Comparison of ENCODE assay signal across 9 cellular contexts in genomic region chr13:112066624-112067004, GRCh38. TPM values are rescaled to one million over a fixed set of nuclear protein-coding genes. Genes with fewer than 3 reads are reported as not detected.
DNase-seq lines count a peak whose midpoint lies in the region; ATAC-seq and TF ChIP-seq lines count a peak whose summit lies in the region.
"Had no signal": no experiment of that assay in that cellular context is flagged by ENCODE, and none has a peak within 500 bp of the region (broad histone marks: within the 10 kb centered on the region; RNA-seq: fewer than 3 reads in every experiment).

No MANE protein-coding gene starts in this region.

- H3K4me3 Mint-ChIP-seq in T-helper 17 cell, result peak overlapping the region; percentile 66
- peak overlapping the region; percentile 38 for H3K4me3 Mint-ChIP-seq in dendritic cell treated with granulocyte-macrophage colony-stimulating factor and Interleukin-4, amounts not matched to agents 40 ng/mL and 50 ng/mL, for 4 days

- peaks cover 11% of the 10 kb centered on the region for H3K4me1 ChIP-seq in mucosa of descending colon (ENCODE audit: low read depth)

- no peak overlapping the region for H3K4me3 ChIP-seq in mucosa of descending colon
- H3K4me3 ChIP-seq: GM12878 had no signal

- peaks cover 3% of the 10 kb centered on the region for H3K36me3 Mint-ChIP-seq in T-helper 17 cell (ENCODE audit: low read depth)
- no peaks in the 10 kb centered on the region for H3K36me3 Mint-ChIP-seq in dendritic cell treated with granulocyte-macrophage colony-stimulating factor and Interleukin-4, amounts not matched to agents 40 ng/mL and 50 ng/mL, for 4 days (ENCODE audit: low read depth)

- peaks cover 67% of the 10 kb centered on the region for H3K27me3 Mint-ChIP-seq in T-helper 17 cell
- H3K27me3 Mint-ChIP-seq in dendritic cell treated with granulocyte-macrophage colony-stimulating factor and Interleukin-4, amounts not matched to agents 40 ng/mL and 50 ng/mL, for 4 days, result peaks cover 81% of the 10 kb centered on the region

- H3K9me3 Mint-ChIP-seq in dendritic cell treated with granulocyte-macrophage colony-stimulating factor and Interleukin-4, amounts not matched to agents 40 ng/mL and 50 ng/mL, for 4 days, result no peaks in the 10 kb centered on the region

- no peaks in the 10 kb centered on the region for H3K36me3 ChIP-seq in mucosa of descending colon (ENCODE audit: low read depth)

- no peak for TF ChIP-seq CTCF in mucosa of descending colon (IDR thresholded peaks at IDR 0.05)

- DNase-seq in DMS79 treated with DMSO at 0.1 percent for 48 hours (lab: John Stamatoyannopoulos, UW) (peak; percentile 99), T-helper 17 cell (peak in 2 of 3 donors; percentile 25 to 35), mucosa of descending colon (peak in 2 of 3 donors; percentile 52 to 67), GM19238 (ENCODE audit: insufficient read length, low spot score) (no peak), RKO (ENCODE audit: low spot score) (no peak), NCI-H1694 treated with DMSO at 0.1 percent for 48 hours (lab: John Stamatoyannopoulos, UW) (no peak)
- DNase-seq in stimulated activated CD8-positive, alpha-beta memory T cell treated with anti-CD3 and anti-CD28 coated beads, Interleukin-7, amount 100 ng/mL, for 4 hours (ENCODE audit: low read depth in 2 of 2), result peak; percentile 39 to 55

- ATAC-seq in T-helper 17 cell, result peak; percentile 85
- peak; percentile 79 for ATAC-seq in mucosa of descending colon
- ATAC-seq: GM12878 had no signal

- H3K27ac Mint-ChIP-seq in T-helper 17 cell, result peak overlapping the region; percentile 43
- no peak overlapping the region for H3K27ac Mint-ChIP-seq in dendritic cell treated with granulocyte-macrophage colony-stimulating factor and Interleukin-4, amounts not matched to agents 40 ng/mL and 50 ng/mL, for 4 days

- intact Hi-C loops in dendritic cell treated with granulocyte-macrophage colony-stimulating factor and Interleukin-4, amounts not matched to agents 40 ng/mL and 50 ng/mL, for 4 days (cut with micrococcal nuclease), result no loop called here
- intact Hi-C loops in mucosa of descending colon (cut with DNase I, micrococcal nuclease), result no loop called here

- peaks cover 3% of the 10 kb centered on the region for H3K4me1 Mint-ChIP-seq in T-helper 17 cell
- H3K4me1 Mint-ChIP-seq in dendritic cell treated with granulocyte-macrophage colony-stimulating factor and Interleukin-4, amounts not matched to agents 40 ng/mL and 50 ng/mL, for 4 days (ENCODE audit: low read depth), result no peaks in the 10 kb centered on the region

- H3K9me3 ChIP-seq in T-helper 17 cell (ENCODE audit: control insufficient read depth, low read length, poor library complexity, severe bottlenecking) (peaks cover 9% of the 10 kb centered on the region), mucosa of descending colon (no peaks in the 10 kb centered on the region)

RNA-seq across cellular contexts. Expression of gene SOX1, which starts 0.3 kb away (rescaled TPM):
- not detected for total RNA-seq in T-helper 17 cell
- total RNA-seq in mucosa of descending colon, result under 1 TPM in 1 of 3 donors, not detected in 2; 0.19 TPM
- total RNA-seq: GM12878 had no signal

Comparison
In these comparisons a context has a peak if more than half of its experiments do, and no peak if none do; other contexts are left out.
1. DNase-seq: peak in DMS79 treated with DMSO at 0.1 percent for 48 hours (single experiment), T-helper 17 cell (2 of 3), mucosa of descending colon (2 of 3) and stimulated activated CD8-positive, alpha-beta memory T cell treated with anti-CD3 and anti-CD28 coated beads, Interleukin-7, amount 100 ng/mL, for 4 hours (2 of 2); none in GM19238 (single experiment), RKO (single experiment) and NCI-H1694 treated with DMSO at 0.1 percent for 48 hours (single experiment).